Comparison of ENCODE assay signal across 1 cellular context in the genomic region with DNA sequence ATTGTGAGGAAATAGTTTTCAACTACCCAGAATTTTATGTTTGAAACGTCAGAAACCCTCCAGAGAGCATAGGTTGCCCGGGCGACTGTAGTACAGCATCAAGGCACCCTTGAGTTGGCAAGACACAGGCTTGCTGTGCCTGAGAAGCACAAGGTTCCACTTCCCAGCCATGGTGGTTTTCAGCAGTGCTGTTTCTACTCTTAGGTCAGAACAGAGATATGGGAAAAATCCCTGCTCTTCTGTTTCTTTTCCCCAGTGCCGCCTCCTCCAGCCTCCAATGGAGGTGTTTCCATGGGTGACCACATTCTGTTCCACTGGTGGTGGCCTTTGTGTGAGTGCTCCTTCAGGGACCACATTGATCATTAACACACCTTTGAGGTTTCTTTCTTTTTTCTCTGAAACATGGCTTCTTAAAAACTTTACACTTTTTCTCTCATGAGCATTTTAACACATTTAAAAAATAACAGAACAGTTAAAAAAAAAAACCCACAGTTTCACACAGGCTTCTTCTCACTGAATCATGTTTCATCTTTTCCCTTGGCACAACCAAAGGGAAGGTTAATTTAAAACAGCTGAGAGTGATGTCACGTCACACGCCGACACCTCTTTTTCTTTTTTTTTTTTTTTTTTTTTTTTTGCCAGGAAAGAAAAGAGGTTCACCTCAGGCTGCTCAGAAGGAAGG.
A peak's percentile ranks its signal among the peaks of the same experiment; 100 is the strongest.
TF ChIP-seq lines count a peak whose summit lies in the region.

No MANE protein-coding gene starts in this region.

TF ChIP-seq in GM12878, 131 proteins besides CTCF, POLR2A, EP300 and RAD21:
- peak; percentile 30; the same call in 1 of the 2 replicates for TF ChIP-seq ZNF384 (IDR thresholded peaks at IDR 0.05; ENCODE audit: borderline replicate concordance, low read depth, low read length)
- TF ChIP-seq, protein P1, sequence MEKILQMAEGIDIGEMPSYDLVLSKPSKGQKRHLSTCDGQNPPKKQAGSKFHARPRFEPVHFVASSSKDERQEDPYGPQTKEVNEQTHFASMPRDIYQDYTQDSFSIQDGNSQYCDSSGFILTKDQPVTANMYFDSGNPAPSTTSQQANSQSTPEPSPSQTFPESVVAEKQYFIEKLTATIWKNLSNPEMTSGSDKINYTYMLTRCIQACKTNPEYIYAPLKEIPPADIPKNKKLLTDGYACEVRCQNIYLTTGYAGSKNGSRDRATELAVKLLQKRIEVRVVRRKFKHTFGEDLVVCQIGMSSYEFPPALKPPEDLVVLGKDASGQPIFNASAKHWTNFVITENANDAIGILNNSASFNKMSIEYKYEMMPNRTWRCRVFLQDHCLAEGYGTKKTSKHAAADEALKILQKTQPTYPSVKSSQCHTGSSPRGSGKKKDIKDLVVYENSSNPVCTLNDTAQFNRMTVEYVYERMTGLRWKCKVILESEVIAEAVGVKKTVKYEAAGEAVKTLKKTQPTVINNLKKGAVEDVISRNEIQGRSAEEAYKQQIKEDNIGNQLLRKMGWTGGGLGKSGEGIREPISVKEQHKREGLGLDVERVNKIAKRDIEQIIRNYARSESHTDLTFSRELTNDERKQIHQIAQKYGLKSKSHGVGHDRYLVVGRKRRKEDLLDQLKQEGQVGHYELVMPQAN (conservative IDR thresholded peaks at IDR 0.05), result no peak
